Comparison of ENCODE assay signal across 8 cellular contexts in genomic region chr4:102825261-102826071, GRCh38. TPM values are rescaled to one million over a fixed set of nuclear protein-coding genes. Genes with fewer than 3 reads are reported as not detected.
DNase-seq lines count a peak whose midpoint lies in the region; ATAC-seq and TF ChIP-seq lines count a peak whose summit lies in the region.

No MANE protein-coding gene starts in this region.

- no peaks in the 10 kb centered on the region for H3K27me3 ChIP-seq in OCI-LY3 (ENCODE audit: low read depth, low read length)
- no peaks in the 10 kb centered on the region for H3K27me3 ChIP-seq in adrenal gland

- 0% methylated on average over 23 of the region's 23 CpGs for WGBS in adrenal gland, 4 donors

- peak overlapping the region; percentile 100 for H3K9ac ChIP-seq in OCI-LY3 (ENCODE audit: low read length)

- intact Hi-C loops in adrenal gland (cut with DNase I), result loop anchor here in 1 of 2 donors (5.0 kb wide), 1 partner anchor 42 kb away; the partner anchor contains the start of gene CISD2

- peak overlapping the region; percentile 95 for H3K4me2 ChIP-seq in OCI-LY3 (ENCODE audit: low read length)

- peaks cover 50% of the 10 kb centered on the region for H3K36me3 ChIP-seq in OCI-LY3 (replicated peaks; ENCODE audit: low read depth, low read length)
- no peaks in the 10 kb centered on the region for H3K36me3 ChIP-seq in adrenal gland (replicated peaks in 1 of 2)

- H4K20me1 ChIP-seq in OCI-LY3 (ENCODE audit: insufficient read depth, low read length), result peaks cover 62% of the 10 kb centered on the region

- ATAC-seq in HG03521 (IDR thresholded peaks at IDR 0.05; ENCODE audit: unreplicated experiment), result no peak
- ATAC-seq in HG02642 (IDR thresholded peaks at IDR 0.05; ENCODE audit: poor library complexity, unreplicated experiment), result no peak

- TF ChIP-seq CTCF in OCI-LY3 (IDR thresholded peaks at IDR 0.05; ENCODE audit: low read depth, low read length) (no peak), adrenal gland (IDR thresholded peaks at IDR 0.05) (peak in 1 of 6 experiments; percentile 2)

- H3K9me3 ChIP-seq in OCI-LY3 (ENCODE audit: insufficient read depth, low read length) (no peaks in the 10 kb centered on the region), adrenal gland (replicated peaks in 1 of 3) (no peaks in the 10 kb centered on the region)

- H3K79me2 ChIP-seq in OCI-LY3 (ENCODE audit: low read length), result peaks cover 85% of the 10 kb centered on the region

- peaks cover 40% of the 10 kb centered on the region for H3K4me1 ChIP-seq in OCI-LY3 (ENCODE audit: low read length)
- H3K4me1 ChIP-seq in adrenal gland (replicated peaks in 1 of 2), result peaks cover 40 to 50% of the 10 kb centered on the region in 2 donors

- H3K4me3 ChIP-seq in OCI-LY3 (ENCODE audit: low read length) (peak overlapping the region; percentile 98), adrenal gland (peak overlapping the region; percentile 83 to 95 (median 88)), skeletal muscle cell (ENCODE audit: low read depth, low read length) (peak overlapping the region; percentile 95)

- H3K27ac ChIP-seq in OCI-LY3 (ENCODE audit: low read length) (peak overlapping the region; percentile 96), adrenal gland (peak overlapping the region; percentile 98 to 100 (median 100))

- DNase-seq in CD1c-positive myeloid dendritic cell (ENCODE audit: extremely low spot score), result peak; percentile 87
- DNase-seq in H4 (ENCODE audit: low spot score), result peak; percentile 57
- DNase-seq in adrenal gland, result peak; percentile 42 to 70 (median 67)
- DNase-seq in iPS DF 19.7 (ENCODE audit: low read depth, low spot score), result peak; percentile 47
- DNase-seq in skeletal muscle cell (ENCODE audit: low read depth), result peak; percentile 16

- peak in 1 of 2 donors; percentile 77 for TF ChIP-seq POLR2A in adrenal gland (IDR thresholded peaks at IDR 0.05)

- no peak overlapping the region for H2AFZ ChIP-seq in OCI-LY3 (ENCODE audit: low read depth, low read length)

RNA-seq across cellular contexts. Expression of gene UBE2D3, which starts 1.9 kb away (rescaled TPM):
- 438 and 525 TPM in 2 replicates for total RNA-seq in H4 (2014; rRNA removed; shearing (Covaris generic))
- 100 to 1,000 TPM; 318 to 523 (median 398) TPM for total RNA-seq in adrenal gland
- 100 to 1,000 TPM; 178 to 709 (median 214) TPM for polyA plus RNA-seq in adrenal gland

RNA-seq across cellular contexts. Expression of gene CISD2, which starts 43.3 kb away (rescaled TPM):
- total RNA-seq in H4 (2014; rRNA removed; shearing (Covaris generic)), result 58.9 and 69.2 TPM in 2 replicates
- total RNA-seq in adrenal gland, result 10 to 100 TPM; 20.5 to 50.4 (median 34.3) TPM
- polyA plus RNA-seq in adrenal gland, result 10 to 100 TPM; 13.5 to 64.6 (median 13.7) TPM

Comparison
In these comparisons a context has a peak if more than half of its experiments do, and no peak if none do; other contexts are left out.
1. DNase-seq: peak in every context shown above with its lines; median percentile 87 in CD1c-positive myeloid dendritic cell; 67 in adrenal gland; 57 in H4; 47 in iPS DF 19.7; 16 in skeletal muscle cell.